8 cellular contexts compared by ENCODE assay signal in the genomic region with DNA sequence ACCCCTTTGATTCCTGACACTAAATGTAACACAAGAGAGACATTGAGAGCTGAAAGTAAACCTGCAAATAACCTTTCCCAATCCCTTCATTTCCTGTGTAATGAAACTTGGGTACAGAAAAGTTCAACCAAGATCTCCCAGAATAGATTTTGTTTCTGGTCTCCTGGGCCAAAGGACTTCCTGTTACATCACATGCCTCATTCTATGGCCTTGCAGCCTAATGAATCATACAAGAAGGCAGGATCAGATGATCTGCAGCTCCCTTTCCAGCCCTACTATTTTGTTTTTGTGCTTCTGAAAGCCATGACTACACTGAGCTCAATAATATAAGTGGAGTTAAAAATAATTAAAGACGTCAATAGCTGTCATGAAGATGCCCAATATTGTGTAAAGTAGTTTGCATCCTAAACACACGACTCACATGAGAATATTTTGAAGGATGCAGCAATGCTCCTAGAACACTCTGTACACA.
DNase-seq lines count a peak whose midpoint lies in the region; ATAC-seq, FAIRE-seq and TF ChIP-seq lines count a peak whose summit lies in the region.

No MANE protein-coding gene starts in this region.

- 93% methylated on average over 2 of the region's 2 CpGs for WGBS in HepG2 (ENCODE audit: low lambda C conversion rate)

- H3K36me3 ChIP-seq in BLaER1, result no peaks in the 10 kb centered on the region
- no peaks in the 10 kb centered on the region for H3K36me3 ChIP-seq in HepG2 (replicated peaks in 1 of 2; ENCODE audit: control insufficient read depth in 1 of 2, insufficient read depth in 2 of 2, low read length in 2 of 2)

- no peaks in the 10 kb centered on the region for H3K79me2 ChIP-seq in HepG2 (ENCODE audit: insufficient read depth, low read length)

- H3K27ac ChIP-seq in BLaER1 (peak overlapping the region; percentile 32; the same call in 1 of the 2 replicates), HepG2 (ENCODE audit: extremely low read length, insufficient read depth, low read length) (peak overlapping the region; percentile 71)

- H3K4me3 ChIP-seq in BLaER1 (no peak overlapping the region), HepG2 (replicated peaks in 1 of 3; ENCODE audit: insufficient read depth in 1 of 3, low read depth in 2 of 3, low read length in 3 of 3) (no peak overlapping the region)

- H3K4me1 ChIP-seq in BLaER1 (peaks cover 18% of the 10 kb centered on the region), HepG2 (ENCODE audit: insufficient read depth, low read length) (peaks cover 33% of the 10 kb centered on the region)

- intact Hi-C loops in activated B cell treated with CpG ODN at 0.5 μM for 24 hours (cut with micrococcal nuclease) (loop anchor here (2.0 kb wide), 1 partner anchor 352 kb away; no protein-coding TSS in a partner anchor), HepG2 (cut with micrococcal nuclease; ENCODE audit: unreplicated experiment) (loop anchor here (1.0 kb wide), 2 partner anchors 85 to 130 kb away; no protein-coding TSS in a partner anchor)

- TF ChIP-seq POLR2A in HepG2 (IDR thresholded peaks at IDR 0.05; ENCODE audit: insufficient read depth in 1 of 2, low read depth in 2 of 2, low read length in 2 of 2), result no peak

- H3K4me3 Mint-ChIP-seq in activated B cell treated with CpG ODN at 0.5 μM for 24 hours, result no peak overlapping the region

- no peaks in the 10 kb centered on the region for H3K27me3 Mint-ChIP-seq in activated B cell treated with CpG ODN at 0.5 μM for 24 hours

- H3K27me3 ChIP-seq in BLaER1 (no peaks in the 10 kb centered on the region), HepG2 (ENCODE audit: control insufficient read depth in 1 of 2, insufficient read depth in 2 of 2, low read length in 2 of 2) (no peaks in the 10 kb centered on the region)

- CTCF ChIA-PET in activated B cell treated with CpG ODN at 0.5 μM for 24 hours (lab: Charles Lee) (interaction anchor here (1.0 to 2.1 kb wide), 2 partner anchors 199 to 201 kb away, joined by 6 to 15 read pairs; no protein-coding TSS in a partner anchor), HepG2 (lab: Yijun Ruan, JAX; ENCODE audit: low intra/inter-chr PET ratio, low total read pairs) (interaction anchor here (4.8 kb wide), 1 partner anchor 201 kb away, joined by 43 read pairs; no protein-coding TSS in a partner anchor), HEK293T (lab: Yijun Ruan, JAX) (no interaction called here)

- H3K9me3 ChIP-seq in BLaER1 (peaks cover 17% of the 10 kb centered on the region), HepG2 (ENCODE audit: low read length) (peaks cover 21% of the 10 kb centered on the region)

- no peaks in the 10 kb centered on the region for H4K20me1 ChIP-seq in BLaER1
- H4K20me1 ChIP-seq in HepG2 (ENCODE audit: insufficient read depth, low read length), result no peaks in the 10 kb centered on the region

- FAIRE-seq in HepG2 (lab: Jason Lieb, UNC), result peak; percentile 49

- H3K27ac Mint-ChIP-seq in activated B cell treated with CpG ODN at 0.5 μM for 24 hours, result peak overlapping the region; percentile 36

- no peak for DNase-seq in activated B cell treated with CpG ODN at 0.5 μM for 24 hours
- peak; percentile 95 for DNase-seq in HepG2 (ENCODE audit: low spot score)
- DNase-seq in NCI-H2196 treated with DMSO at 0.1 percent for 48 hours (lab: John Stamatoyannopoulos, UW; ENCODE audit: unreplicated experiment), result no peak
- no peak for DNase-seq in occipital lobe (lab: John Stamatoyannopoulos, UW)
- no peak for DNase-seq in HEK293T (ENCODE audit: extremely low spot score)
- no peak for DNase-seq in NCI-H1092 treated with DMSO at 0.1 percent for 48 hours (lab: John Stamatoyannopoulos, UW)

- H3K4me2 ChIP-seq in BLaER1 (peak overlapping the region; percentile 42), HepG2 (ENCODE audit: low read depth, low read length) (peak overlapping the region; percentile 14; the same call in 1 of the 2 replicates)

- POLR2A ChIA-PET in activated B cell treated with CpG ODN at 0.5 μM for 24 hours (lab: Charles Lee), result interaction anchor here (0.5 to 0.8 kb wide), 4 partner anchors 121 to 1267 kb away, joined by 3 to 8 read pairs (median 3); no protein-coding TSS in a partner anchor
- POLR2A ChIA-PET in HepG2 (lab: Yijun Ruan, JAX), result interaction anchor here (0.8 to 2.3 kb wide), 8 partner anchors 9 to 209 kb away, joined by 3 to 76 read pairs (median 6); no protein-coding TSS in a partner anchor
- POLR2A ChIA-PET in HEK293T (lab: Yijun Ruan, JAX), result no interaction called here

- TF ChIP-seq CTCF in activated B cell treated with CpG ODN at 0.5 μM for 24 hours (IDR thresholded peaks at IDR 0.05) (no peak), HepG2 (CRISPR knock-in tag; IDR thresholded peaks at IDR 0.05) (0 out of 2 replicates have a peak, but pooled peaks have one; percentile 17)

- BruUV-seq in HepG2 (replicated peaks; lab: Mats Ljungman, UMichigan), result no TSS peak

- TF ChIP-seq RAD21 in HepG2 (CRISPR knock-in tag; IDR thresholded peaks at IDR 0.05), result no peak

- TF ChIP-seq EP300 in HepG2 (IDR thresholded peaks at IDR 0.05; ENCODE audit: low read depth in 2 of 2, low read length in 2 of 2) (peak in 1 of 2 experiments; percentile 95; a peak in 2 of 4 replicates), HepG2 (CRISPR knock-in tag; IDR thresholded peaks at IDR 0.05; ENCODE audit: borderline replicate concordance) (peak; percentile 87)

- no peaks in the 10 kb centered on the region for H3K36me3 Mint-ChIP-seq in activated B cell treated with CpG ODN at 0.5 μM for 24 hours (ENCODE audit: low read depth)

- in situ Hi-C loops in HepG2 (cut with HindIII; ENCODE audit: extremely low pct_ligation_motif_present, low pct_unique_long_range_greater_than_20kb), result loop anchor here (25.0 kb wide), 1 partner anchor 617 kb away; no protein-coding TSS in a partner anchor

- H2AFZ ChIP-seq in HepG2 (ENCODE audit: low read length), result no peak overlapping the region

- H3K9ac ChIP-seq in BLaER1 (no peak overlapping the region), HepG2 (ENCODE audit: insufficient read depth, low read depth, low read length) (peak overlapping the region; percentile 50)

- ATAC-seq in HG03095 (IDR thresholded peaks at IDR 0.05; ENCODE audit: unreplicated experiment) (peak; percentile 55), activated B cell treated with CpG ODN at 0.5 μM for 24 hours (ENCODE audit: low read depth) (peak; percentile 49), HepG2 (peak; percentile 87)

- peaks cover 5% of the 10 kb centered on the region for H3K9me3 Mint-ChIP-seq in activated B cell treated with CpG ODN at 0.5 μM for 24 hours

- peaks cover 9% of the 10 kb centered on the region for H3K4me1 Mint-ChIP-seq in activated B cell treated with CpG ODN at 0.5 μM for 24 hours

TF ChIP-seq in HepG2, 621 proteins besides CTCF, POLR2A, EP300 and RAD21 (continues in another document):
- TF ChIP-seq, protein P1, sequence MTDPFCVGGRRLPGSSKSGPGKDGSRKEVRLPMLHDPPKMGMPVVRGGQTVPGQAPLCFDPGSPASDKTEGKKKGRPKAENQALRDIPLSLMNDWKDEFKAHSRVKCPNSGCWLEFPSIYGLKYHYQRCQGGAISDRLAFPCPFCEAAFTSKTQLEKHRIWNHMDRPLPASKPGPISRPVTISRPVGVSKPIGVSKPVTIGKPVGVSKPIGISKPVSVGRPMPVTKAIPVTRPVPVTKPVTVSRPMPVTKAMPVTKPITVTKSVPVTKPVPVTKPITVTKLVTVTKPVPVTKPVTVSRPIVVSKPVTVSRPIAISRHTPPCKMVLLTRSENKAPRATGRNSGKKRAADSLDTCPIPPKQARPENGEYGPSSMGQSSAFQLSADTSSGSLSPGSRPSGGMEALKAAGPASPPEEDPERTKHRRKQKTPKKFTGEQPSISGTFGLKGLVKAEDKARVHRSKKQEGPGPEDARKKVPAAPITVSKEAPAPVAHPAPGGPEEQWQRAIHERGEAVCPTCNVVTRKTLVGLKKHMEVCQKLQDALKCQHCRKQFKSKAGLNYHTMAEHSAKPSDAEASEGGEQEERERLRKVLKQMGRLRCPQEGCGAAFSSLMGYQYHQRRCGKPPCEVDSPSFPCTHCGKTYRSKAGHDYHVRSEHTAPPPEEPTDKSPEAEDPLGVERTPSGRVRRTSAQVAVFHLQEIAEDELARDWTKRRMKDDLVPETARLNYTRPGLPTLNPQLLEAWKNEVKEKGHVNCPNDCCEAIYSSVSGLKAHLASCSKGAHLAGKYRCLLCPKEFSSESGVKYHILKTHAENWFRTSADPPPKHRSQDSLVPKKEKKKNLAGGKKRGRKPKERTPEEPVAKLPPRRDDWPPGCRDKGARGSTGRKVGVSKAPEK (CRISPR knock-in tag; IDR thresholded peaks at IDR 0.05; ENCODE audit: borderline replicate concordance), result peak; percentile 88; the same call in 1 of the 2 replicates
- TF ChIP-seq ZNF556 (CRISPR knock-in tag; IDR thresholded peaks at IDR 0.05; ENCODE audit: borderline replicate concordance), result peak; percentile 35; the same call in 1 of the 2 replicates

TF ChIP-seq in HEK293T, 16 proteins besides CTCF, POLR2A, EP300 and RAD21:
- TF ChIP-seq FOXM1 (IDR thresholded peaks at IDR 0.05; ENCODE audit: borderline replicate concordance) (no peak), ELF4 (IDR thresholded peaks at IDR 0.05) (no peak), ZNF384 (IDR thresholded peaks at IDR 0.05) (no peak), NFRKB (IDR thresholded peaks at IDR 0.05) (no peak), FOXK2 (IDR thresholded peaks at IDR 0.05) (no peak), FOXA1 (IDR thresholded peaks at IDR 0.05) (no peak), TARDBP (IDR thresholded peaks at IDR 0.05) (no peak)
